ENCODE assay signal across 29 cellular contexts in the genomic region with DNA sequence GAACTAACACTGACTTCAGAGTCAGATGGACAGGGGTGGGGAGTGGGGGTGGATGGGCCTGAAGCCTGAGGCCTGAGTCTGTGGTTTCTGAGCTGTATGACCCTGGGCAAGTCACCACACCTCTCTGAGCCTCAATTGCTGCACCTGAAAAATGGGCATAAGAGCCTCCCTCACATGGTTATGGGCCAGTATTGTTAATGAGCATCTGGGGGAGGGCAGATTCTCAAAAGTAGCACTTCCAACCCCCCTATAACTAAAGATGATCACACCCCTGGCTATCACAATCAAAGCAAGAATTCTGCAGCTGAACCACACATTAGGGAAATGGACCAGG.
"Had no signal": no experiment of that assay in that cellular context is flagged by ENCODE, and none has a peak within 500 bp of the region (broad histone marks: within the 10 kb centered on the region; RNA-seq: fewer than 3 reads in every experiment).

No MANE protein-coding gene starts in this region.

- H3K27ac ChIP-seq: neural progenitor cell, ovary, parathyroid adenoma, psoas muscle, skin epidermis, spleen, suprapubic skin, testis, tibial artery, transverse colon, upper lobe of right lung, uterus had no signal

- ATAC-seq: naive thymus-derived CD8-positive, alpha-beta T cell; psoas muscle; right cardiac atrium; sciatic nerve; stimulated activated memory B cell treated with anti-CD40 and anti-IgM and Interleukin-4, amounts not matched to agents 10 μg/mL and 1 μg/mL and 100 μg/mL, for 72 hours; stimulated activated naive CD8-positive, alpha-beta T cell treated with anti-CD3 and anti-CD28 coated beads, Interleukin-15, amount 100 ng/mL, for 72 hours; stimulated activated naive CD8-positive, alpha-beta T cell treated with anti-CD3 and anti-CD28 coated beads, Interleukin-15, Interleukin-2, amounts not matched to agents 100 U/mL and 50 U/mL, for 24 hours; upper lobe of right lung had no signal

- H3K9me3 ChIP-seq: ovary, psoas muscle, spleen, suprapubic skin, testis, tibial artery, transverse colon, upper lobe of right lung, uterus had no signal

- H3K36me3 ChIP-seq: neural progenitor cell, ovary, spleen, suprapubic skin, tibial artery, transverse colon, upper lobe of right lung, uterus had no signal

- H2AFZ ChIP-seq: neural progenitor cell, parathyroid adenoma had no signal

- H3K4me3 ChIP-seq: neural progenitor cell, ovary, psoas muscle, skin epidermis, smooth muscle cell, spleen, suprapubic skin, testis, tibial artery, transverse colon, upper lobe of right lung, uterus had no signal

- H3K4me2 ChIP-seq: neural progenitor cell, smooth muscle cell had no signal

- H3K9ac ChIP-seq: neural progenitor cell, parathyroid adenoma had no signal

- H3K4me1 ChIP-seq: parathyroid adenoma, psoas muscle, spleen, suprapubic skin, testis, tibial artery, transverse colon, upper lobe of right lung, uterus had no signal

- H3K27me3 ChIP-seq: neural progenitor cell, ovary, spleen, suprapubic skin, testis, tibial artery, transverse colon, upper lobe of right lung, uterus had no signal

- DNase-seq: naive thymus-derived CD8-positive, alpha-beta T cell; nephron progenitor cell; occipital lobe; ovary; posterior cingulate gyrus; psoas muscle; right cardiac atrium; spleen; stimulated activated CD4-positive, alpha-beta T cell treated with anti-CD3 and anti-CD28 coated beads, Interleukin-12 subunit alpha, Interleukin-12 subunit beta, amount 100 ng/mL, for 4 hours; stimulated activated CD4-positive, alpha-beta T cell treated with anti-CD3 and anti-CD28 coated beads, Interleukin-1b, Interleukin-23, amount 100 ng/mL, for 48 hours; stimulated activated CD4-positive, alpha-beta T cell treated with anti-CD3 and anti-CD28 coated beads, Interleukin-4, amount 100 ng/mL, for 1 hour; stimulated activated CD4-positive, alpha-beta T cell treated with anti-CD3 and anti-CD28 coated beads, Interleukin-4, amount 100 ng/mL, for 4 hours; stimulated activated CD8-positive, alpha-beta memory T cell treated with anti-CD3 and anti-CD28 coated beads, Interleukin-4, amount 100 ng/mL, for 48 hours; stimulated activated naive CD4-positive, alpha-beta T cell; stimulated activated naive CD8-positive, alpha-beta T cell treated with anti-CD3 and anti-CD28 coated beads, Interleukin-15, amount 100 ng/mL, for 72 hours; stimulated activated naive CD8-positive, alpha-beta T cell treated with anti-CD3 and anti-CD28 coated beads, Interleukin-15, Interleukin-2, amounts not matched to agents 100 U/mL and 50 U/mL, for 24 hours; substantia nigra; testis; transverse colon; uterus had no signal

- H3K79me2 ChIP-seq: parathyroid adenoma had no signal
